In genomic region chr2:218285604-218286003, GRCh38 we compare ENCODE assay signal across 8 cellular contexts. TPM values are rescaled to one million over a fixed set of nuclear protein-coding genes. Genes with fewer than 3 reads are reported as not detected.
DNase-seq lines count a peak whose midpoint lies in the region; ATAC-seq and TF ChIP-seq lines count a peak whose summit lies in the region.

No MANE protein-coding gene starts in this region.

- CTCF ChIA-PET in CD8-positive, alpha-beta T cell (lab: Charles Lee): interaction anchor here (1.8 to 19.6 kb wide), 6 partner anchors 12 to 111 kb away, joined by 5 to 340 read pairs (median 16); partner anchors contain the start of genes AAMP, CATIP and PNKD

- no peaks in the 10 kb centered on the region for H3K27me3 ChIP-seq in CD8-positive, alpha-beta T cell (ENCODE audit: insufficient read depth, low read length)
- no peaks in the 10 kb centered on the region for H3K27me3 ChIP-seq in Peyer's patch
- no peaks in the 10 kb centered on the region for H3K27me3 ChIP-seq in neutrophil

- H3K4me1 ChIP-seq in CD8-positive, alpha-beta T cell (ENCODE audit: insufficient read depth, low read length): peaks cover 84% of the 10 kb centered on the region
- H3K4me1 ChIP-seq in Peyer's patch: peaks cover 13 to 85% (median 48%) of the 10 kb centered on the region in 4 donors
- H3K4me1 ChIP-seq in neutrophil (ENCODE audit: control insufficient read depth in 1 of 2, insufficient read depth in 1 of 2, low read depth in 1 of 2, low read length in 1 of 2): peaks cover 56% of the 10 kb centered on the region in 2 experiments

- no peak for TF ChIP-seq POLR2A in Peyer's patch (IDR thresholded peaks at IDR 0.05)
- TF ChIP-seq POLR2A in erythroblast (IDR thresholded peaks at IDR 0.05; ENCODE audit: low read length): no peak

- no peaks in the 10 kb centered on the region for H3K9me3 ChIP-seq in CD8-positive, alpha-beta T cell (ENCODE audit: low read length)
- no peaks in the 10 kb centered on the region for H3K9me3 ChIP-seq in Peyer's patch
- no peaks in the 10 kb centered on the region for H3K9me3 ChIP-seq in neutrophil

- H3K27ac ChIP-seq in CD8-positive, alpha-beta T cell (ENCODE audit: low read depth, low read length): peak overlapping the region; percentile 87
- H3K27ac ChIP-seq in Peyer's patch (peak overlapping the region; percentile 91 to 100 (median 95)), epithelial cell of prostate (peak overlapping the region; percentile 99), neutrophil (peak overlapping the region; percentile 96)

- H3K36me3 Mint-ChIP-seq in CD8-positive, alpha-beta T cell: peaks cover 18% of the 10 kb centered on the region

- no peaks in the 10 kb centered on the region for H3K27me3 Mint-ChIP-seq in CD8-positive, alpha-beta T cell (ENCODE audit: low read depth)

- no peak for ATAC-seq in CD8-positive, alpha-beta T cell
- ATAC-seq in GM19397 (IDR thresholded peaks at IDR 0.05; ENCODE audit: unreplicated experiment): no peak

- peaks cover 9% of the 10 kb centered on the region for H3K36me3 ChIP-seq in CD8-positive, alpha-beta T cell (ENCODE audit: insufficient read depth, low read length)
- H3K36me3 ChIP-seq in Peyer's patch (peaks cover 0 to 21% (median 0%) of the 10 kb centered on the region in 3 donors), neutrophil (peaks cover 42% of the 10 kb centered on the region)

- DNase-seq in CD8-positive, alpha-beta T cell: peak in 1 of 7 experiments; percentile 27
- no peak for DNase-seq in Peyer's patch
- no peak for DNase-seq in epithelial cell of prostate (ENCODE audit: low read depth, low spot score)
- no peak for DNase-seq in NAMALWA (ENCODE audit: low spot score)
- DNase-seq in AG08396 (ENCODE audit: low spot score): no peak
- no peak for DNase-seq in erythroblast (lab: John Stamatoyannopoulos, UW)

- peak overlapping the region; percentile 90 for H3K4me3 Mint-ChIP-seq in CD8-positive, alpha-beta T cell

- intact Hi-C loops in CD8-positive, alpha-beta T cell (cut with DNase I, micrococcal nuclease): loop anchor here (1.0 to 5.0 kb wide), 5 partner anchors 15 to 891 kb away; partner anchors contain the start of genes AAMP (in 2 of the 2), PNKD (in 2 of the 2), CNOT9 (in 1 of the 2) and CNPPD1 (in 1 of the 2)

- peaks cover 73% of the 10 kb centered on the region for H3K4me1 Mint-ChIP-seq in CD8-positive, alpha-beta T cell (ENCODE audit: low read depth)

- H3K4me3 ChIP-seq in CD8-positive, alpha-beta T cell (ENCODE audit: low read depth, low read length): peak overlapping the region; percentile 60
- peak overlapping the region in 2 of 4 donors; percentile 41 to 95 for H3K4me3 ChIP-seq in Peyer's patch
- H3K4me3 ChIP-seq in neutrophil (ENCODE audit: low read depth in 1 of 2, low read length in 1 of 2): no peak overlapping the region

- no peaks in the 10 kb centered on the region for H3K9me3 Mint-ChIP-seq in CD8-positive, alpha-beta T cell

- TF ChIP-seq CTCF in CD8-positive, alpha-beta T cell (IDR thresholded peaks at IDR 0.05): no peak
- TF ChIP-seq CTCF in Peyer's patch (IDR thresholded peaks at IDR 0.05) (no peak), neutrophil (IDR thresholded peaks at IDR 0.05) (no peak)

- POLR2A ChIA-PET in CD8-positive, alpha-beta T cell (lab: Charles Lee): interaction anchor here (1.0 to 8.3 kb wide), 9 partner anchors 9 to 121 kb away, joined by 3 to 58 read pairs (median 5); partner anchors contain the start of genes AAMP and PNKD

- peak overlapping the region; percentile 100 for H3K27ac Mint-ChIP-seq in CD8-positive, alpha-beta T cell

RNA-seq across cellular contexts. Expression of gene TMBIM1, which starts 6.7 kb away (rescaled TPM):
- total RNA-seq in CD8-positive, alpha-beta T cell: 10 to 100 TPM; 80.8 to 86.7 TPM
- 100 to 1,000 TPM in 3 of 4 donors, 10 to 100 TPM in 1; 97.4 to 431 (median 280) TPM for total RNA-seq in Peyer's patch

RNA-seq across cellular contexts. Expression of gene PNKD, which starts 15.3 kb away (rescaled TPM):
- total RNA-seq in CD8-positive, alpha-beta T cell: 1 to 10 TPM; 7.1 to 7.2 TPM
- 100 to 1,000 TPM in 1 of 4 donors, 10 to 100 TPM in 3; 63.9 to 690 (median 70.4) TPM for total RNA-seq in Peyer's patch

RNA-seq across cellular contexts. Expression of gene AAMP, which starts 15.7 kb away (rescaled TPM):
- 10 to 100 TPM; 44.7 to 50.4 TPM for total RNA-seq in CD8-positive, alpha-beta T cell
- total RNA-seq in Peyer's patch: 100 to 1,000 TPM in 3 of 4 donors, 10 to 100 TPM in 1; 91.8 to 151 (median 115) TPM

RNA-seq across cellular contexts. Expression of gene GPBAR1, which starts 24.8 kb away (rescaled TPM):
- total RNA-seq in CD8-positive, alpha-beta T cell: 1 to 10 TPM; 2.2 to 2.5 TPM
- total RNA-seq in Peyer's patch: 1 to 10 TPM; 3.3 to 7.0 (median 3.9) TPM

Comparison
In these comparisons a context has a peak if more than half of its experiments do, and no peak if none do; other contexts are left out.
1. RNA of gene PNKD, which starts 15.3 kb away (total RNA-seq): 63.9 to 690 TPM in Peyer's patch; 7.1 to 7.2 TPM in CD8-positive, alpha-beta T cell; every median in the first group is over 4 times any median in the second.
2. Peak in every context shown above with its lines, with median percentiles within 50 percentile points of each other: H3K27ac ChIP-seq.